ENCODE assay signal across 8 cellular contexts in the genomic region with DNA sequence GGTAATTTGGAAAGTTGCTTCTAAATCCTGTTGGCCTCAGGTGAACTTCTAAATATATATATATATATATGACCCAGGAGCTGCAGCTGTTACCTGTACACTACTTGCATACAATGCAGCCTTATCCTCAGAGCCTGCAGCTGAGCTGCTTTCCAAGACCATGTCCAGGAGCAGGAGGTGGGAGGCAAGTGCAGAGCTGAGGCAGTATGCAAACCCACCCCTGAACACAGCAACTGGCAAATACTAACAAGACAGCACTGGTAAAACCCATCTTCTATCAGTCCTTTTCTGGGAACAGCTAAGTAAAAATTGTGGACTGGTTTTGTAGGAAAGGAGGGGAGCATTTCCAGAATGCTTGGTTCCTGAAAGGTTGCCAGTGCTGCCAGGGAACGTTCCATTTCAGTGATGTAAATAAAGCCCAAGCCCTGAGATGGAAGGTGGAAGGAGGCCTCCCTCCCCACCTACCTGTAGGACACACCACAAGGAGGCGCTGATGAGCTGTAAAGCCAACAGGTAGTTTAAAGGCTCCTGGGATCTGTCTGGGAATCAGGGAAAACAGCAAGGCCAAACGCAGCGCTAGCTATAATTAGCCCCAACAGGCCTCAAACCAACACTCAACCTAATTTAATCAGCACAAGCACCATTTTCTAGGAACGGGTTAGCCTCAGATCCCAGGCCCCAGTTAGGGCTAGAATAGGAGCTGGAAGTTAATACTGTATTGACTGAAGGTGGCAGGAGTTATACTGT.
DNase-seq lines count a peak whose midpoint lies in the region; ATAC-seq and TF ChIP-seq lines count a peak whose summit lies in the region.

No MANE protein-coding gene starts in this region.

- peaks cover 0 to 4% of the 10 kb centered on the region in 2 donors for H3K36me3 ChIP-seq in duodenal mucosa (ENCODE audit: control insufficient read depth in 1 of 2, insufficient read depth in 2 of 2, low read length in 2 of 2)
- H3K36me3 ChIP-seq in lung (ENCODE audit: control insufficient read depth in 2 of 2, insufficient read depth in 2 of 2, low read length in 2 of 2): peaks cover 0 to 3% of the 10 kb centered on the region in 2 donors

- H3K9ac ChIP-seq in duodenal mucosa (ENCODE audit: low read depth in 1 of 2, low read length in 2 of 2): peak overlapping the region in 1 of 2 donors; percentile 13

- peak; percentile 86 for TF ChIP-seq CTCF in GM13977 (IDR thresholded peaks at IDR 0.05; ENCODE audit: extremely low read depth, insufficient read depth, missing control alignments)
- peak; percentile 81 for TF ChIP-seq CTCF in lung (IDR thresholded peaks at IDR 0.05; ENCODE audit: control extremely low read depth, extremely low read depth)

- H3K27ac ChIP-seq in duodenal mucosa (ENCODE audit: low read depth, low read length) (peak overlapping the region; percentile 11), lung (ENCODE audit: low read depth in 1 of 2, low read length in 1 of 2) (peak overlapping the region in 1 of 2 donors; percentile 68)

- H3K4me3 ChIP-seq in duodenal mucosa (ENCODE audit: low read depth in 1 of 2, low read length in 2 of 2): no peak overlapping the region
- H3K4me3 ChIP-seq in lung: no peak overlapping the region

- DNase-seq in GM13977 (ENCODE audit: low spot score) (peak; percentile 41), NCI-H748 (lab: John Stamatoyannopoulos, UW; ENCODE audit: unreplicated experiment) (peak; percentile 91), lung (ENCODE audit: low spot score) (peak; percentile 94)
- peak; percentile 89 to 91 for DNase-seq in activated CD4-positive, alpha-beta T cell treated with anti-CD3 and anti-CD28 coated beads, Interleukin-2, amount 50 U/mL, for 48 hours
- DNase-seq in stimulated activated CD8-positive, alpha-beta memory T cell treated with anti-CD3 and anti-CD28 coated beads, Interleukin-12 subunit alpha, Interleukin-12 subunit beta, amount 100 ng/mL, for 4 hours (ENCODE audit: low read depth): peak; percentile 47

- peak; percentile 62 for ATAC-seq in HG03432 (IDR thresholded peaks at IDR 0.05; ENCODE audit: unreplicated experiment)
- peak; percentile 92 for ATAC-seq in lung (ENCODE audit: insufficient read depth, low FRiP score)
- no peak for ATAC-seq in HG02840 (IDR thresholded peaks at IDR 0.05; ENCODE audit: low FRiP score, unreplicated experiment)

- H3K27me3 ChIP-seq in duodenal mucosa (ENCODE audit: control insufficient read depth in 1 of 2, insufficient read depth in 2 of 2, low read length in 2 of 2): no peaks in the 10 kb centered on the region
- H3K27me3 ChIP-seq in lung (ENCODE audit: control insufficient read depth, insufficient read depth): no peaks in the 10 kb centered on the region

- no peaks in the 10 kb centered on the region for H3K9me3 ChIP-seq in duodenal mucosa (ENCODE audit: control insufficient read depth in 1 of 2, low read length in 2 of 2)
- H3K9me3 ChIP-seq in lung (ENCODE audit: control insufficient read depth in 2 of 2, insufficient read depth in 1 of 2, low read length in 1 of 2): no peaks in the 10 kb centered on the region

- 5 to 8% methylated on average over 5 of the region's 5 CpGs for WGBS in lung, 2 donors

- in situ Hi-C loops in GM13977 (cut with MboI; ENCODE audit: low pct_unique_long_range_greater_than_20kb, low sequenced_read_pairs, unreplicated experiment): loop anchor here (10.0 kb wide), 1 partner anchor 151 kb away; a partner anchor contains a TSS

- peaks cover 14 to 27% of the 10 kb centered on the region in 2 donors for H3K4me1 ChIP-seq in duodenal mucosa (ENCODE audit: control insufficient read depth in 1 of 2, insufficient read depth in 2 of 2, low read length in 2 of 2)
- H3K4me1 ChIP-seq in lung (ENCODE audit: control insufficient read depth in 2 of 2, insufficient read depth in 2 of 2, low read length in 2 of 2): peaks cover 2 to 3% of the 10 kb centered on the region in 2 donors

Comparison
In these comparisons a context has a peak if more than half of its experiments do, and no peak if none do; other contexts are left out.
1. DNase-seq: peak in every context shown above with its lines; median percentile 94 in lung; 91 in NCI-H748; 90 in activated CD4-positive, alpha-beta T cell treated with anti-CD3 and anti-CD28 coated beads, Interleukin-2, amount 50 U/mL, for 48 hours; 47 in stimulated activated CD8-positive, alpha-beta memory T cell treated with anti-CD3 and anti-CD28 coated beads, Interleukin-12 subunit alpha, Interleukin-12 subunit beta, amount 100 ng/mL, for 4 hours; 41 in GM13977.